Comparison of ENCODE assay signal across 1 cellular context in genomic region chr12:70245458-70245857, GRCh38.
TF ChIP-seq lines count a peak whose summit lies in the region.

No MANE protein-coding gene starts in this region.

TF ChIP-seq in GM12878, 131 proteins besides CTCF, POLR2A, EP300 and RAD21 (continued from another document):
- TF ChIP-seq, protein P1, sequence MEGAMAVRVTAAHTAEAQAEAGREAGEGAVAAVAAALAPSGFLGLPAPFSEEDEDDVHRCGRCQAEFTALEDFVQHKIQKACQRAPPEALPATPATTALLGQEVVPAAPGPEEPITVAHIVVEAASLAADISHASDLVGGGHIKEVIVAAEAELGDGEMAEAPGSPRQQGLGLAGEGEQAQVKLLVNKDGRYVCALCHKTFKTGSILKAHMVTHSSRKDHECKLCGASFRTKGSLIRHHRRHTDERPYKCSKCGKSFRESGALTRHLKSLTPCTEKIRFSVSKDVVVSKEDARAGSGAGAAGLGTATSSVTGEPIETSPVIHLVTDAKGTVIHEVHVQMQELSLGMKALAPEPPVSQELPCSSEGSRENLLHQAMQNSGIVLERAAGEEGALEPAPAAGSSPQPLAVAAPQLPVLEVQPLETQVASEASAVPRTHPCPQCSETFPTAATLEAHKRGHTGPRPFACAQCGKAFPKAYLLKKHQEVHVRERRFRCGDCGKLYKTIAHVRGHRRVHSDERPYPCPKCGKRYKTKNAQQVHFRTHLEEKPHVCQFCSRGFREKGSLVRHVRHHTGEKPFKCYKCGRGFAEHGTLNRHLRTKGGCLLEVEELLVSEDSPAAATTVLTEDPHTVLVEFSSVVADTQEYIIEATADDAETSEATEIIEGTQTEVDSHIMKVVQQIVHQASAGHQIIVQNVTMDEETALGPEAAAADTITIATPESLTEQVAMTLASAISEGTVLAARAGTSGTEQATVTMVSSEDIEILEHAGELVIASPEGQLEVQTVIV (IDR thresholded peaks at IDR 0.05; ENCODE audit: borderline replicate concordance, partially characterized antibody), result no peak
- TF ChIP-seq SPI1 (IDR thresholded peaks at IDR 0.05; ENCODE audit: borderline replicate concordance, insufficient read depth, low read depth, low read length) (no peak), FOXM1 (IDR thresholded peaks at IDR 0.05; ENCODE audit: low read depth, low read length) (no peak), CBX5 (IDR thresholded peaks at IDR 0.05; ENCODE audit: low read depth) (no peak), YBX1 (IDR thresholded peaks at IDR 0.05) (no peak), CREB1 (IDR thresholded peaks at IDR 0.05; ENCODE audit: low read depth) (no peak), RAD51 (IDR thresholded peaks at IDR 0.05) (no peak), POU2F2 (IDR thresholded peaks at IDR 0.05; ENCODE audit: borderline replicate concordance, low read depth, low read length) (no peak), NFYA (IDR thresholded peaks at IDR 0.05; ENCODE audit: borderline replicate concordance, low read depth, low read length) (no peak), BCLAF1 (IDR thresholded peaks at IDR 0.05) (no peak)
- TF ChIP-seq, protein P2, sequence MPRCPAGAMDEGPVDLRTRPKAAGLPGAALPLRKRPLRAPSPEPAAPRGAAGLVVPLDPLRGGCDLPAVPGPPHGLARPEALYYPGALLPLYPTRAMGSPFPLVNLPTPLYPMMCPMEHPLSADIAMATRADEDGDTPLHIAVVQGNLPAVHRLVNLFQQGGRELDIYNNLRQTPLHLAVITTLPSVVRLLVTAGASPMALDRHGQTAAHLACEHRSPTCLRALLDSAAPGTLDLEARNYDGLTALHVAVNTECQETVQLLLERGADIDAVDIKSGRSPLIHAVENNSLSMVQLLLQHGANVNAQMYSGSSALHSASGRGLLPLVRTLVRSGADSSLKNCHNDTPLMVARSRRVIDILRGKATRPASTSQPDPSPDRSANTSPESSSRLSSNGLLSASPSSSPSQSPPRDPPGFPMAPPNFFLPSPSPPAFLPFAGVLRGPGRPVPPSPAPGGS (IDR thresholded peaks at IDR 0.05; ENCODE audit: borderline replicate concordance, insufficient read depth, low read depth, low read length, poor library complexity, severe bottlenecking), result no peak
- TF ChIP-seq, protein P3, sequence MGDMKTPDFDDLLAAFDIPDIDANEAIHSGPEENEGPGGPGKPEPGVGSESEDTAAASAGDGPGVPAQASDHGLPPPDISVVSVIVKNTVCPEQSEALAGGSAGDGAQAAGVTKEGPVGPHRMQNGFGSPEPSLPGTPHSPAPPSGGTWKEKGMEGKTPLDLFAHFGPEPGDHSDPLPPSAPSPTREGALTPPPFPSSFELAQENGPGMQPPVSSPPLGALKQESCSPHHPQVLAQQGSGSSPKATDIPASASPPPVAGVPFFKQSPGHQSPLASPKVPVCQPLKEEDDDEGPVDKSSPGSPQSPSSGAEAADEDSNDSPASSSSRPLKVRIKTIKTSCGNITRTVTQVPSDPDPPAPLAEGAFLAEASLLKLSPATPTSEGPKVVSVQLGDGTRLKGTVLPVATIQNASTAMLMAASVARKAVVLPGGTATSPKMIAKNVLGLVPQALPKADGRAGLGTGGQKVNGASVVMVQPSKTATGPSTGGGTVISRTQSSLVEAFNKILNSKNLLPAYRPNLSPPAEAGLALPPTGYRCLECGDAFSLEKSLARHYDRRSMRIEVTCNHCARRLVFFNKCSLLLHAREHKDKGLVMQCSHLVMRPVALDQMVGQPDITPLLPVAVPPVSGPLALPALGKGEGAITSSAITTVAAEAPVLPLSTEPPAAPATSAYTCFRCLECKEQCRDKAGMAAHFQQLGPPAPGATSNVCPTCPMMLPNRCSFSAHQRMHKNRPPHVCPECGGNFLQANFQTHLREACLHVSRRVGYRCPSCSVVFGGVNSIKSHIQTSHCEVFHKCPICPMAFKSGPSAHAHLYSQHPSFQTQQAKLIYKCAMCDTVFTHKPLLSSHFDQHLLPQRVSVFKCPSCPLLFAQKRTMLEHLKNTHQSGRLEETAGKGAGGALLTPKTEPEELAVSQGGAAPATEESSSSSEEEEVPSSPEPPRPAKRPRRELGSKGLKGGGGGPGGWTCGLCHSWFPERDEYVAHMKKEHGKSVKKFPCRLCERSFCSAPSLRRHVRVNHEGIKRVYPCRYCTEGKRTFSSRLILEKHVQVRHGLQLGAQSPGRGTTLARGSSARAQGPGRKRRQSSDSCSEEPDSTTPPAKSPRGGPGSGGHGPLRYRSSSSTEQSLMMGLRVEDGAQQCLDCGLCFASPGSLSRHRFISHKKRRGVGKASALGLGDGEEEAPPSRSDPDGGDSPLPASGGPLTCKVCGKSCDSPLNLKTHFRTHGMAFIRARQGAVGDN (IDR thresholded peaks at IDR 0.05), result no peak
TF ChIP-seq in GM12878: peak in this region for 0.
